ENCODE assay signal across 10 cellular contexts in the genomic region with DNA sequence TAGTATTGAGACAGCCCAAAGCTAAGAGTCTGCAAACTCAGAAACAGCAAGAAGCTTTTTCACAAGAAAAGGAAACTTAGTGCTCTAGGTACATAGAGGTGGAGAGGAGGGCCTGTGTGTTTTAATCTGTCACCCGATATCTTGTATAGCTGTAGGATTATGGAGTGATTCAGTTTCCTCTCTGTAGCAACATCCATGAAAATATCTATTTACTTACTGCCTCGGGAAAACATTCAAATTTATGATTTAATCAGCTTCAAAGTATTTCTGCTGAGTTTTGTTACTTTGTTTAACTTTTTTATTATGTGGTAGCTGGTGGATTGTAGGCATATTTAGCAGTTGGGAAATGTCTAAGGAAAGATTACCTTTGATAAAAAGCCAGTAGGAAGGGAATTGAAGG.
DNase-seq lines count a peak whose midpoint lies in the region; ATAC-seq and TF ChIP-seq lines count a peak whose summit lies in the region.
"Had no signal": no experiment of that assay in that cellular context is flagged by ENCODE, and none has a peak within 500 bp of the region (broad histone marks: within the 10 kb centered on the region; RNA-seq: fewer than 3 reads in every experiment).

No MANE protein-coding gene starts in this region.

- no peaks in the 10 kb centered on the region for H3K9me3 ChIP-seq in muscle layer of duodenum (ENCODE audit: control insufficient read depth in 1 of 2, low read length in 2 of 2)

- H3K27me3 ChIP-seq in muscle layer of duodenum (ENCODE audit: low read depth, low read length), result no peaks in the 10 kb centered on the region
- H3K27me3 ChIP-seq: neural progenitor cell had no signal

- peak overlapping the region; percentile 53 for H3K27ac ChIP-seq in muscle layer of duodenum (ENCODE audit: low read length)
- H3K27ac ChIP-seq: neural progenitor cell had no signal

- in situ Hi-C loops in astrocyte of the spinal cord (cut with HindIII; ENCODE audit: low sequenced_read_pairs), result no loop called here

- H3K9me3 Mint-ChIP-seq in IgD-negative memory B cell, result no peaks in the 10 kb centered on the region
- H3K9me3 Mint-ChIP-seq in stimulated activated naive B cell treated with anti-CD40 and anti-IgM and Interleukin-4, amounts not matched to agents 10 μg/mL and 1 μg/mL and 100 μg/mL, for 72 hours, result no peaks in the 10 kb centered on the region
- H3K9me3 Mint-ChIP-seq: neural progenitor cell, WTC11 had no signal

- peak overlapping the region in 2 of 3 donors; percentile 36 to 40 for H3K27ac Mint-ChIP-seq in IgD-negative memory B cell
- no peak overlapping the region for H3K27ac Mint-ChIP-seq in stimulated activated naive B cell treated with anti-CD40 and anti-IgM and Interleukin-4, amounts not matched to agents 10 μg/mL and 1 μg/mL and 100 μg/mL, for 72 hours
- H3K27ac Mint-ChIP-seq: neural progenitor cell, WTC11 had no signal

- no peaks in the 10 kb centered on the region for H3K27me3 Mint-ChIP-seq in IgD-negative memory B cell
- H3K27me3 Mint-ChIP-seq in stimulated activated naive B cell treated with anti-CD40 and anti-IgM and Interleukin-4, amounts not matched to agents 10 μg/mL and 1 μg/mL and 100 μg/mL, for 72 hours, result no peaks in the 10 kb centered on the region

- ATAC-seq in GM18498 (IDR thresholded peaks at IDR 0.05; ENCODE audit: unreplicated experiment) (no peak), GM21360 (IDR thresholded peaks at IDR 0.05; ENCODE audit: unreplicated experiment) (no peak)
- no peak for ATAC-seq in stimulated activated naive B cell treated with anti-CD40 and anti-IgM and Interleukin-4, amounts not matched to agents 10 μg/mL and 1 μg/mL and 100 μg/mL, for 72 hours (replicated peaks)
- ATAC-seq: WTC11 had no signal

- no peak for TF ChIP-seq CTCF in astrocyte of the spinal cord (IDR thresholded peaks at IDR 0.05; ENCODE audit: low read depth, low read length)

- no peak overlapping the region for H3K4me3 Mint-ChIP-seq in IgD-negative memory B cell
- no peak overlapping the region for H3K4me3 Mint-ChIP-seq in stimulated activated naive B cell treated with anti-CD40 and anti-IgM and Interleukin-4, amounts not matched to agents 10 μg/mL and 1 μg/mL and 100 μg/mL, for 72 hours
- H3K4me3 Mint-ChIP-seq: neural progenitor cell, WTC11 had no signal

- H3K4me3 ChIP-seq in astrocyte of the spinal cord (ENCODE audit: low read depth, low read length), result no peak overlapping the region
- H3K4me3 ChIP-seq in muscle layer of duodenum (ENCODE audit: low read depth in 1 of 2, low read length in 2 of 2), result no peak overlapping the region
- H3K4me3 ChIP-seq: neural progenitor cell had no signal

- H3K36me3 Mint-ChIP-seq in IgD-negative memory B cell, result no peaks in the 10 kb centered on the region
- no peaks in the 10 kb centered on the region for H3K36me3 Mint-ChIP-seq in stimulated activated naive B cell treated with anti-CD40 and anti-IgM and Interleukin-4, amounts not matched to agents 10 μg/mL and 1 μg/mL and 100 μg/mL, for 72 hours
- H3K36me3 Mint-ChIP-seq: neural progenitor cell, WTC11 had no signal

- H3K4me1 Mint-ChIP-seq in IgD-negative memory B cell, result peaks cover 9 to 19% (median 19%) of the 10 kb centered on the region in 3 donors
- peaks cover 23 to 54% of the 10 kb centered on the region in 2 donors for H3K4me1 Mint-ChIP-seq in stimulated activated naive B cell treated with anti-CD40 and anti-IgM and Interleukin-4, amounts not matched to agents 10 μg/mL and 1 μg/mL and 100 μg/mL, for 72 hours

- peaks cover 15 to 50% of the 10 kb centered on the region in 2 donors for H3K4me1 ChIP-seq in muscle layer of duodenum (ENCODE audit: control insufficient read depth in 1 of 2, insufficient read depth in 2 of 2, low read length in 2 of 2)
- H3K4me1 ChIP-seq: neural progenitor cell had no signal

- DNase-seq in DMS53 treated with DMSO at 0.1 percent for 48 hours (lab: John Stamatoyannopoulos, UW; ENCODE audit: unreplicated experiment) (peak; percentile 38), astrocyte of the spinal cord (ENCODE audit: low read depth, low spot score) (peak; percentile 52)
- DNase-seq in stimulated activated naive B cell treated with anti-CD40 and anti-IgM and Interleukin-4, amounts not matched to agents 10 μg/mL and 1 μg/mL and 100 μg/mL, for 72 hours, result no peak
- DNase-seq in activated CD8-positive, alpha-beta memory T cell treated with anti-CD3 and anti-CD28 coated beads, Interleukin-2, amount 50 U/mL, for 48 hours, result no peak

- no peaks in the 10 kb centered on the region for H3K36me3 ChIP-seq in muscle layer of duodenum (ENCODE audit: control insufficient read depth in 1 of 2, insufficient read depth in 2 of 2, low read length in 2 of 2)
- H3K36me3 ChIP-seq: neural progenitor cell had no signal

Comparison
In these comparisons a context has a peak if more than half of its experiments do, and no peak if none do; other contexts are left out.
1. DNase-seq: peak in DMS53 treated with DMSO at 0.1 percent for 48 hours (single experiment) and astrocyte of the spinal cord (single experiment); none in stimulated activated naive B cell treated with anti-CD40 and anti-IgM and Interleukin-4, amounts not matched to agents 10 μg/mL and 1 μg/mL and 100 μg/mL, for 72 hours (single experiment) and activated CD8-positive, alpha-beta memory T cell treated with anti-CD3 and anti-CD28 coated beads, Interleukin-2, amount 50 U/mL, for 48 hours (single experiment).